Comparison of ENCODE assay signal across 8 cellular contexts in the genomic region with DNA sequence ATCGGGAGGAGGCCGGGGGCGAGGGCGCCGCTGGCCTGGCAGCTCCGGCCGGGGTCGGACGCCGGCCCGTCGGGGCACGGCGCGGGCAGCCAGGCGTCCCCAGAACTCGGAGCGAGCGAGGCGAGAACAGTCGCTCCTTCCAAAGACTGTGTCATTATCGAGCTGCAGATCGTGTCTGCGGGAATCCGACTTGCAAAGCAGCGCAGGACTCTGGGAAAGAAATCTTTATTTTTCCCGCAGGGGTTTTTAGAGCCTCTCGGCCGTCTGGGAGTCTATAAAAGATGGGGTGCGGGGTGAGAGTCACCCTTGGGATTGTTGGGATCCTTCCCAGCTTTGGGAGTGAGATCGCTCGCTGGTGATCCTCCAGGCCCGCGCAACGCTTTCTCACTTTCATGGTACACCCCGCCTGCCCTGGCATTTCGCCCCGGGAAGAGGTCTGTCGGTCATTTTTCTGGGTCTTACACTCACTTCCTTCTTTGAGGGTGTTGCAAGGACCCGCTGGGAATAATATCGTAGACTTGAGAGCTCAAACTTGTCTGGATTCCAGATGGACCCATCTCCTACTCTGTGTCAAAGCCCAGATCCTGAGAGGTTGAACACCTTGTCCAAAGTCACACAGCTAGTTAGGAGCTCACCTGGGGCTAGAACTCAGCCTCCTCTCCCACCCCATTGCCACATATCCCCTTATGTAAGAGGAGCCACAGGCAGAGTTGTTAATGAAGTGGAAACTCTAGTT. TPM values are rescaled to one million over a fixed set of nuclear protein-coding genes. Genes with fewer than 3 reads are reported as not detected.
DNase-seq lines count a peak whose midpoint lies in the region; ATAC-seq and TF ChIP-seq lines count a peak whose summit lies in the region.

No MANE protein-coding gene starts in this region.

- no peaks in the 10 kb centered on the region for H3K27me3 ChIP-seq in gastroesophageal sphincter
- peaks cover 3 to 18% (median 12%) of the 10 kb centered on the region in 3 experiments for H3K27me3 ChIP-seq in neuronal stem cell (ENCODE audit: control insufficient read depth in 3 of 3, insufficient read depth in 3 of 3, low read depth in 1 of 3, low read length in 3 of 3)

- peaks cover 0 to 52% (median 15%) of the 10 kb centered on the region in 3 donors for H3K4me1 ChIP-seq in gastroesophageal sphincter
- H3K4me1 ChIP-seq in neuronal stem cell (ENCODE audit: control insufficient read depth in 2 of 2, insufficient read depth in 1 of 2, low read depth in 1 of 2, low read length in 2 of 2): peaks cover 9 to 14% of the 10 kb centered on the region in 2 donors

- no peak for TF ChIP-seq EP300 in gastroesophageal sphincter (IDR thresholded peaks at IDR 0.05)

- peak overlapping the region; percentile 92 for H3K4me3 Mint-ChIP-seq in HFFc6
- H3K4me3 Mint-ChIP-seq in activated CD4-positive, alpha-beta memory T cell treated with anti-CD3 and anti-CD28 coated beads, Interleukin-2, amount 10 ng/mL, durations not matched to agents 7 days and 5 days: peak overlapping the region; percentile 53

- peak overlapping the region; percentile 46 for H2BK5ac ChIP-seq in neuronal stem cell (ENCODE audit: low read length)

- H3K9me3 Mint-ChIP-seq in HFFc6: no peaks in the 10 kb centered on the region
- no peaks in the 10 kb centered on the region for H3K9me3 Mint-ChIP-seq in activated CD4-positive, alpha-beta memory T cell treated with anti-CD3 and anti-CD28 coated beads, Interleukin-2, amount 10 ng/mL, durations not matched to agents 7 days and 5 days

- H3K27me3 Mint-ChIP-seq in HFFc6 (ENCODE audit: insufficient read depth): no peaks in the 10 kb centered on the region; the same call in none of the 2 replicates
- peaks cover 34% of the 10 kb centered on the region for H3K27me3 Mint-ChIP-seq in activated CD4-positive, alpha-beta memory T cell treated with anti-CD3 and anti-CD28 coated beads, Interleukin-2, amount 10 ng/mL, durations not matched to agents 7 days and 5 days

- H2BK12ac ChIP-seq in neuronal stem cell (ENCODE audit: low read length): no peak overlapping the region

- no peak for TF ChIP-seq POLR2A in gastroesophageal sphincter (IDR thresholded peaks at IDR 0.05)

- peak overlapping the region; percentile 83 for H3K27ac Mint-ChIP-seq in HFFc6
- H3K27ac Mint-ChIP-seq in activated CD4-positive, alpha-beta memory T cell treated with anti-CD3 and anti-CD28 coated beads, Interleukin-2, amount 10 ng/mL, durations not matched to agents 7 days and 5 days: no peak overlapping the region

- H3K4me1 Mint-ChIP-seq in HFFc6 (ENCODE audit: low read depth): peaks cover 48% of the 10 kb centered on the region
- peaks cover 36% of the 10 kb centered on the region for H3K4me1 Mint-ChIP-seq in activated CD4-positive, alpha-beta memory T cell treated with anti-CD3 and anti-CD28 coated beads, Interleukin-2, amount 10 ng/mL, durations not matched to agents 7 days and 5 days

- no peak overlapping the region for H2BK120ac ChIP-seq in neuronal stem cell (ENCODE audit: low read depth, low read length)

- H2AFZ ChIP-seq in neuronal stem cell (ENCODE audit: low read length): peak overlapping the region; percentile 81

- peak overlapping the region; percentile 78 for H3K9ac ChIP-seq in neuronal stem cell (ENCODE audit: low read depth, low read length, poor library complexity)

- H3K23ac ChIP-seq in neuronal stem cell (ENCODE audit: low read depth, low read length, poor library complexity): peak overlapping the region; percentile 71

- peak overlapping the region; percentile 50 for H3K14ac ChIP-seq in neuronal stem cell (ENCODE audit: low read length)

- H2BK15ac ChIP-seq in neuronal stem cell (ENCODE audit: low read length): no peak overlapping the region

- H3K36me3 ChIP-seq in gastroesophageal sphincter: no peaks in the 10 kb centered on the region
- peaks cover 1 to 10% of the 10 kb centered on the region in 2 donors for H3K36me3 ChIP-seq in neuronal stem cell (replicated peaks in 1 of 2; ENCODE audit: control insufficient read depth in 2 of 2, insufficient read depth in 2 of 2, low read length in 2 of 2)

- H3K36me3 Mint-ChIP-seq in HFFc6 (ENCODE audit: low read depth): no peaks in the 10 kb centered on the region; the same call in 1 of the 2 replicates
- peaks cover 7% of the 10 kb centered on the region for H3K36me3 Mint-ChIP-seq in activated CD4-positive, alpha-beta memory T cell treated with anti-CD3 and anti-CD28 coated beads, Interleukin-2, amount 10 ng/mL, durations not matched to agents 7 days and 5 days (ENCODE audit: low read depth)

- CTCF ChIA-PET in activated CD4-positive, alpha-beta memory T cell treated with anti-CD3 and anti-CD28 coated beads, Interleukin-2, amount 10 ng/mL, durations not matched to agents 7 days and 5 days (lab: Charles Lee): interaction anchor here (1.1 to 2.2 kb wide), 3 partner anchors 55 to 99 kb away, joined by 3 to 6 read pairs (median 3); a partner anchor contains a TSS

- H4K91ac ChIP-seq in neuronal stem cell (ENCODE audit: low read depth, low read length, poor library complexity): no peak overlapping the region

- H3K27ac ChIP-seq in gastroesophageal sphincter (peak overlapping the region; percentile 74 to 97 (median 96)), neuronal stem cell (replicated peaks; ENCODE audit: low read length) (no peak overlapping the region)

- WGBS in gastroesophageal sphincter (ENCODE audit: low coverage in 1 of 2), 2 donors: 0% methylated on average over 2 to 16 of the region's 41 CpGs
- no CpG with 5 or more reads among the region's 41 CpGs for WGBS in neuronal stem cell (ENCODE audit: extremely low coverage in 2 of 2, insufficient read length in 2 of 2, insufficient replicate concordance in 1 of 2), 2 donors

- H3K4ac ChIP-seq in neuronal stem cell (ENCODE audit: low read length): no peak overlapping the region

- H2AK5ac ChIP-seq in neuronal stem cell (ENCODE audit: low read depth, low read length): no peak overlapping the region

- H3K4me3 ChIP-seq in gastroesophageal sphincter: peak overlapping the region; percentile 94 to 96
- H3K4me3 ChIP-seq in neuronal stem cell (ENCODE audit: low read length in 2 of 2): peak overlapping the region; percentile 71 to 95

- H3K79me1 ChIP-seq in neuronal stem cell (ENCODE audit: low read depth, low read length): peaks cover 7% of the 10 kb centered on the region

- DNase-seq in AG08396 (ENCODE audit: low spot score): peak; percentile 58
- DNase-seq in HFFc6: peak; percentile 59
- no peak for DNase-seq in activated CD4-positive, alpha-beta memory T cell treated with anti-CD3 and anti-CD28 coated beads, Interleukin-2, amount 10 ng/mL, durations not matched to agents 7 days and 5 days
- DNase-seq in neuronal stem cell (ENCODE audit: low spot score): no peak
- DNase-seq in NCI-H2227 treated with DMSO at 0.1 percent for 48 hours (lab: John Stamatoyannopoulos, UW): no peak

- no peaks in the 10 kb centered on the region for H3K9me3 ChIP-seq in gastroesophageal sphincter
- no peaks in the 10 kb centered on the region for H3K9me3 ChIP-seq in neuronal stem cell (replicated peaks in 1 of 2; ENCODE audit: control insufficient read depth in 2 of 2, insufficient read depth in 1 of 2, low read depth in 1 of 2, low read length in 2 of 2)

- H3K4me2 ChIP-seq in neuronal stem cell (ENCODE audit: insufficient read depth, low read length, poor library complexity, severe bottlenecking): peak overlapping the region; percentile 95

- no peak overlapping the region for H4K8ac ChIP-seq in neuronal stem cell (ENCODE audit: low read depth, low read length)

- peak overlapping the region; percentile 91 for H3K18ac ChIP-seq in neuronal stem cell (ENCODE audit: low read length)

- POLR2A ChIA-PET in activated CD4-positive, alpha-beta memory T cell treated with anti-CD3 and anti-CD28 coated beads, Interleukin-2, amount 10 ng/mL, durations not matched to agents 7 days and 5 days (lab: Charles Lee): interaction anchor here (0.7 to 1.5 kb wide), 3 partner anchors 8 to 99 kb away, joined by 3 to 5 read pairs (median 3); a partner anchor contains a TSS

- ATAC-seq in gastroesophageal sphincter (no peak), GM19035 (IDR thresholded peaks at IDR 0.05; ENCODE audit: unreplicated experiment) (no peak), HG02798 (IDR thresholded peaks at IDR 0.05; ENCODE audit: poor library complexity, unreplicated experiment) (no peak)

- TF ChIP-seq CTCF in HFFc6 (IDR thresholded peaks at IDR 0.05) (no peak), gastroesophageal sphincter (IDR thresholded peaks at IDR 0.05) (peak in 1 of 4 experiments; percentile 10)

RNA-seq across cellular contexts. Expression of a gene that starts 1.0 kb away (rescaled TPM):
- 10 to 100 TPM; 31.3 to 42.1 (median 34.8) TPM for total RNA-seq in HFFc6 (2021; fragmentation: NEBNext Ultra II Directional; extraction: Animal tissue kit (Norgen Biotek cat#: 25700))
- total RNA-seq in activated CD4-positive, alpha-beta memory T cell treated with anti-CD3 and anti-CD28 coated beads, Interleukin-2, amount 10 ng/mL, durations not matched to agents 7 days and 5 days: 1 to 10 TPM; 1.4 to 1.6 TPM
- total RNA-seq in gastroesophageal sphincter: 10 to 100 TPM in 1 of 4 donors, 1 to 10 TPM in 3; 2.9 to 16.2 (median 8.9) TPM
- polyA plus RNA-seq in neuronal stem cell (2013, experiment 1 of 2): 14.8 TPM
- 13.8 TPM for polyA plus RNA-seq in neuronal stem cell (2013, experiment 2 of 2)

RNA-seq across cellular contexts. Expression of a gene that starts 1.5 kb away (rescaled TPM):
- 10 to 100 TPM; 53.8 to 61.2 (median 56.3) TPM for total RNA-seq in HFFc6 (2021; fragmentation: NEBNext Ultra II Directional; extraction: Animal tissue kit (Norgen Biotek cat#: 25700))
- 10 to 100 TPM; 60.6 to 66.3 TPM for total RNA-seq in activated CD4-positive, alpha-beta memory T cell treated with anti-CD3 and anti-CD28 coated beads, Interleukin-2, amount 10 ng/mL, durations not matched to agents 7 days and 5 days
- total RNA-seq in gastroesophageal sphincter: 10 to 100 TPM; 44.3 to 75.8 (median 51.8) TPM
- 105 TPM for polyA plus RNA-seq in neuronal stem cell (2013, experiment 1 of 2)
- polyA plus RNA-seq in neuronal stem cell (2013, experiment 2 of 2): 107 TPM

RNA-seq across cellular contexts. Expression of a gene that starts 53.8 kb away (rescaled TPM):
- 10 to 100 TPM; 60.7 to 64.9 (median 63.1) TPM for total RNA-seq in HFFc6 (2021; fragmentation: NEBNext Ultra II Directional; extraction: Animal tissue kit (Norgen Biotek cat#: 25700))
- 10 to 100 TPM; 33.9 to 35.7 TPM for total RNA-seq in activated CD4-positive, alpha-beta memory T cell treated with anti-CD3 and anti-CD28 coated beads, Interleukin-2, amount 10 ng/mL, durations not matched to agents 7 days and 5 days
- total RNA-seq in gastroesophageal sphincter: 10 to 100 TPM; 22.3 to 31.6 (median 25.3) TPM
- 23.5 TPM for polyA plus RNA-seq in neuronal stem cell (2013, experiment 1 of 2)
- polyA plus RNA-seq in neuronal stem cell (2013, experiment 2 of 2): 23.2 TPM

RNA-seq across cellular contexts. Expression of a gene that starts 53.9 kb away (rescaled TPM):
- 10 to 100 TPM; 36.2 to 42.8 (median 39.9) TPM for total RNA-seq in HFFc6 (2021; fragmentation: NEBNext Ultra II Directional; extraction: Animal tissue kit (Norgen Biotek cat#: 25700))
- total RNA-seq in activated CD4-positive, alpha-beta memory T cell treated with anti-CD3 and anti-CD28 coated beads, Interleukin-2, amount 10 ng/mL, durations not matched to agents 7 days and 5 days: 10 to 100 TPM; 49.3 to 49.8 TPM
- total RNA-seq in gastroesophageal sphincter: 10 to 100 TPM; 24.9 to 54.5 (median 28.0) TPM
- polyA plus RNA-seq in neuronal stem cell (2013, experiment 1 of 2): 57.3 TPM
- polyA plus RNA-seq in neuronal stem cell (2013, experiment 2 of 2): 58.3 TPM

Comparison
In these comparisons a context has a peak if more than half of its experiments do, and no peak if none do; other contexts are left out.
1. DNase-seq: peak in AG08396 (single experiment) and HFFc6 (single experiment); none in activated CD4-positive, alpha-beta memory T cell treated with anti-CD3 and anti-CD28 coated beads, Interleukin-2, amount 10 ng/mL, durations not matched to agents 7 days and 5 days (single experiment), neuronal stem cell (single experiment) and NCI-H2227 treated with DMSO at 0.1 percent for 48 hours (single experiment).